1 cellular context compared by ENCODE assay signal in genomic region chr19:45075215-45076028, GRCh38.
TF ChIP-seq lines count a peak whose summit lies in the region.

No MANE protein-coding gene starts in this region.

TF ChIP-seq in WTC11, 78 proteins besides CTCF, POLR2A, EP300 and RAD21 (continued from another document):
- TF ChIP-seq OVOL2 (CRISPR knock-in tag; IDR thresholded peaks at IDR 0.05; ENCODE audit: borderline replicate concordance) (no peak), SP1 (CRISPR knock-in tag; conservative IDR thresholded peaks at IDR 0.05) (peak; percentile 56), ETV6 (CRISPR knock-in tag; IDR thresholded peaks at IDR 0.05) (0 out of 2 replicates have a peak, but pooled peaks have one; percentile 22), ZNF396 (CRISPR knock-in tag; IDR thresholded peaks at IDR 0.05; ENCODE audit: borderline replicate concordance) (no peak), ATF2 (CRISPR knock-in tag; IDR thresholded peaks at IDR 0.05; ENCODE audit: borderline replicate concordance, low read depth) (no peak), AFF4 (CRISPR knock-in tag; IDR thresholded peaks at IDR 0.05; ENCODE audit: borderline replicate concordance) (no peak), ATF3 (CRISPR knock-in tag; conservative IDR thresholded peaks at IDR 0.05) (no peak), IRF1 (CRISPR knock-in tag; IDR thresholded peaks at IDR 0.05) (no peak), ZNF423 (CRISPR knock-in tag; IDR thresholded peaks at IDR 0.05) (no peak), NFATC4 (CRISPR knock-in tag; IDR thresholded peaks at IDR 0.05) (no peak), ZNF425 (CRISPR knock-in tag; conservative IDR thresholded peaks at IDR 0.05) (no peak), NR3C1 (CRISPR knock-in tag; conservative IDR thresholded peaks at IDR 0.05; ENCODE audit: low read depth) (no peak), JUN (CRISPR knock-in tag; IDR thresholded peaks at IDR 0.05) (no peak), ZNF263 (CRISPR knock-in tag; IDR thresholded peaks at IDR 0.05; ENCODE audit: low read depth) (no peak), TEAD4 (CRISPR knock-in tag; IDR thresholded peaks at IDR 0.05) (no peak), GRHL2 (CRISPR knock-in tag; IDR thresholded peaks at IDR 0.05; ENCODE audit: insufficient replicate concordance, severe bottlenecking) (no peak), AR (CRISPR knock-in tag; IDR thresholded peaks at IDR 0.05) (no peak), MXD4 (CRISPR knock-in tag; IDR thresholded peaks at IDR 0.05; ENCODE audit: borderline replicate concordance) (no peak), ZBTB43 (CRISPR knock-in tag; IDR thresholded peaks at IDR 0.05) (no peak), NFE2L1 (CRISPR knock-in tag; IDR thresholded peaks at IDR 0.05) (peak; percentile 28; the same call in 1 of the 2 replicates), FOXK1 (CRISPR knock-in tag; IDR thresholded peaks at IDR 0.05) (0 out of 2 replicates have a peak, but pooled peaks have one; percentile 10), ZNF219 (CRISPR knock-in tag; IDR thresholded peaks at IDR 0.05; ENCODE audit: borderline replicate concordance) (no peak), ZNF138 (CRISPR knock-in tag; conservative IDR thresholded peaks at IDR 0.05) (no peak)
TF ChIP-seq in WTC11: peak in this region for 6.
